ENCODE assay signal across 14 cellular contexts in the genomic region with DNA sequence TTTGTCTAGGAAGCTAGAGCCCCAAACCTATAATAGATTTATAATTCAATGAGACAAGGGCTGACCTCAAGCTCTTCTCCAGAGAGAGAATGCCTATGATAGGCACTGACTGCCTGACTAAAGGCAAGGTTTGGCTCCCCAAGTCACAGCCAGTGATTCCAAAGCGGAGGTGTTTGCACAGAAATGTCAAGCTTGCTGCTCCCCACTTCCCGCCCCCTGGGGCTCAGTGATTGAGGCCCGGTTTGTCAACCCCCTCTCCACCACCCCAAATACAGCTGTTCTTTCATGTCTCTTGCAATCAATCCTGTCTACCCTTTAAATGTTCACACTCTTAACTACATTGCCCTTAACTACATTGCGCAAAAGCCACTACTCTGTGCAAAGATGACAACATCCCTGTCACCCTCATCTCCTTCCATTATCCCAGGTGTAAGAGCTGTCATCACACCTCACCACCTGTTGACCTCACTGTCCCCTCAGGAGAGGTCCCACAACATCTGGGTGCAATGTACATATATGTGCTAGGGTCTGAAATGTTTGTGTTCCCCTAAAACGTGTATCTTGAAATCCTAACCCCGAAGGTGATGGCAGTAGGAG.
"Had no signal": no experiment of that assay in that cellular context is flagged by ENCODE, and none has a peak within 500 bp of the region (broad histone marks: within the 10 kb centered on the region; RNA-seq: fewer than 3 reads in every experiment).

No MANE protein-coding gene starts in this region.

- H3K27me3 ChIP-seq: adrenal gland, hepatocyte, stomach had no signal

- H3K9me3 ChIP-seq: adrenal gland, stomach, thoracic aorta had no signal

- DNase-seq: activated CD4-positive, alpha-beta T cell treated with anti-CD3 and anti-CD28 coated beads, Interleukin-2, amount 10 ng/mL, durations not matched to agents 7 days and 5 days; activated CD4-positive, CD25-positive, alpha-beta regulatory T cell; activated T-cell treated with anti-CD3 and anti-CD28 coated beads, Interleukin-2, amount 50 U/mL, for 4 hours; adrenal gland; central memory CD4-positive, alpha-beta T cell; effector memory CD4-positive, alpha-beta T cell; mesendoderm; retina; stimulated activated CD4-positive, alpha-beta T cell treated with anti-CD3 and anti-CD28 coated beads, Interleukin-4, amount 100 ng/mL, for 24 hours; stomach; T-helper 17 cell had no signal

- H3K4me1 Mint-ChIP-seq: neural crest cell had no signal

- H3K9me3 Mint-ChIP-seq: activated T-cell treated with anti-CD3 and anti-CD28 coated beads, Interleukin-2, amount 50 U/mL, for 4 hours; neural crest cell had no signal

- H3K27ac Mint-ChIP-seq: activated CD4-positive, alpha-beta T cell treated with anti-CD3 and anti-CD28 coated beads, Interleukin-2, amount 10 ng/mL, durations not matched to agents 7 days and 5 days; T-helper 17 cell had no signal

- H2AFZ ChIP-seq: hepatocyte had no signal

- H3K4me3 ChIP-seq: adrenal gland, hepatocyte, stomach, thoracic aorta had no signal

- H3K27me3 Mint-ChIP-seq: activated CD4-positive, alpha-beta T cell treated with anti-CD3 and anti-CD28 coated beads, Interleukin-2, amount 10 ng/mL, durations not matched to agents 7 days and 5 days; T-helper 17 cell had no signal

- H3K36me3 ChIP-seq: adrenal gland, thoracic aorta had no signal

- H3K4me2 ChIP-seq: hepatocyte had no signal

- H3K4me3 Mint-ChIP-seq: activated CD4-positive, alpha-beta T cell treated with anti-CD3 and anti-CD28 coated beads, Interleukin-2, amount 10 ng/mL, durations not matched to agents 7 days and 5 days; activated T-cell treated with anti-CD3 and anti-CD28 coated beads, Interleukin-2, amount 50 U/mL, for 4 hours; neural crest cell; T-helper 17 cell had no signal

- ATAC-seq: activated T-cell treated with anti-CD3 and anti-CD28 coated beads, Interleukin-2, amount 50 U/mL, for 4 hours; T-helper 17 cell had no signal

- H3K27ac ChIP-seq: adrenal gland, hepatocyte, stomach, thoracic aorta had no signal
